2 cellular contexts compared by ENCODE assay signal in the genomic region with DNA sequence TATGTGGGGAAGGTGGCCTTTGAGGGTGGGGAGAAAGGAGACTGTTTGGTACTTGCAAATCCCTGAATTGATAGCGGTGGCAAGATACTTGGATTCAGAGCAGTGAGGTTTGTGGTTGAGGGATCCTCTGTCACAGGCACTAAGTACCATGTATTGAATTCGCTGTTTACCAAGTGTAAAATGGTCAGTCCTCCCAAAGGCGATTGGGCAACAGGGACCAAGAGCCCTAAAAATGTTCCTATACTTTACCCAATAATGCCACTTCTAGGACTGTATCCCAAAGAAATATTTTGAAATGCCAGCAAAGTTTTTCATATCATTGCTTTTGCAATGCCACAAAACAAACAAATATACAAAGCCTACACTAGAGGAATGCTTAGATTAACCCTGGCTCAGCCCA.
TF ChIP-seq lines count a peak whose summit lies in the region.

No MANE protein-coding gene starts in this region.

TF ChIP-seq in A549, 52 proteins besides CTCF, POLR2A, EP300 and RAD21 (continued from another document):
- TF ChIP-seq ZC3H11A (IDR thresholded peaks at IDR 0.05) (no peak), MYC (IDR thresholded peaks at IDR 0.05; ENCODE audit: borderline replicate concordance, low read length) (no peak), MAZ (IDR thresholded peaks at IDR 0.05; ENCODE audit: borderline replicate concordance, low read depth, low read length) (no peak), CBX8 (IDR thresholded peaks at IDR 0.05) (no peak), NPAS2 (CRISPR knock-in tag; IDR thresholded peaks at IDR 0.05; ENCODE audit: borderline replicate concordance) (no peak), JUNB (IDR thresholded peaks at IDR 0.05) (no peak), KDM1A (IDR thresholded peaks at IDR 0.05; ENCODE audit: low read depth) (no peak), ZNF302 (CRISPR knock-in tag; IDR thresholded peaks at IDR 0.05) (no peak), ZSCAN20 (CRISPR knock-in tag; IDR thresholded peaks at IDR 0.05) (no peak), RNF2 (IDR thresholded peaks at IDR 0.05; ENCODE audit: borderline replicate concordance, low read depth) (no peak), SMC3 (IDR thresholded peaks at IDR 0.05) (no peak), HDAC2 (IDR thresholded peaks at IDR 0.05) (no peak), EHF (CRISPR knock-in tag; IDR thresholded peaks at IDR 0.05) (no peak)

TF ChIP-seq in GM23338, 12 proteins besides CTCF, POLR2A, EP300 and RAD21 (continued from another document):
- TF ChIP-seq, protein P1, sequence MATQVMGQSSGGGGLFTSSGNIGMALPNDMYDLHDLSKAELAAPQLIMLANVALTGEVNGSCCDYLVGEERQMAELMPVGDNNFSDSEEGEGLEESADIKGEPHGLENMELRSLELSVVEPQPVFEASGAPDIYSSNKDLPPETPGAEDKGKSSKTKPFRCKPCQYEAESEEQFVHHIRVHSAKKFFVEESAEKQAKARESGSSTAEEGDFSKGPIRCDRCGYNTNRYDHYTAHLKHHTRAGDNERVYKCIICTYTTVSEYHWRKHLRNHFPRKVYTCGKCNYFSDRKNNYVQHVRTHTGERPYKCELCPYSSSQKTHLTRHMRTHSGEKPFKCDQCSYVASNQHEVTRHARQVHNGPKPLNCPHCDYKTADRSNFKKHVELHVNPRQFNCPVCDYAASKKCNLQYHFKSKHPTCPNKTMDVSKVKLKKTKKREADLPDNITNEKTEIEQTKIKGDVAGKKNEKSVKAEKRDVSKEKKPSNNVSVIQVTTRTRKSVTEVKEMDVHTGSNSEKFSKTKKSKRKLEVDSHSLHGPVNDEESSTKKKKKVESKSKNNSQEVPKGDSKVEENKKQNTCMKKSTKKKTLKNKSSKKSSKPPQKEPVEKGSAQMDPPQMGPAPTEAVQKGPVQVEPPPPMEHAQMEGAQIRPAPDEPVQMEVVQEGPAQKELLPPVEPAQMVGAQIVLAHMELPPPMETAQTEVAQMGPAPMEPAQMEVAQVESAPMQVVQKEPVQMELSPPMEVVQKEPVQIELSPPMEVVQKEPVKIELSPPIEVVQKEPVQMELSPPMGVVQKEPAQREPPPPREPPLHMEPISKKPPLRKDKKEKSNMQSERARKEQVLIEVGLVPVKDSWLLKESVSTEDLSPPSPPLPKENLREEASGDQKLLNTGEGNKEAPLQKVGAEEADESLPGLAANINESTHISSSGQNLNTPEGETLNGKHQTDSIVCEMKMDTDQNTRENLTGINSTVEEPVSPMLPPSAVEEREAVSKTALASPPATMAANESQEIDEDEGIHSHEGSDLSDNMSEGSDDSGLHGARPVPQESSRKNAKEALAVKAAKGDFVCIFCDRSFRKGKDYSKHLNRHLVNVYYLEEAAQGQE (IDR thresholded peaks at IDR 0.05; ENCODE audit: unreplicated experiment) = no peak
- TF ChIP-seq EZH2 (IDR thresholded peaks at IDR 0.05; ENCODE audit: low read depth, unreplicated experiment) (no peak), POLR2AphosphoS5 (IDR thresholded peaks at IDR 0.05; ENCODE audit: low read depth) (no peak), STAT1 (IDR thresholded peaks at IDR 0.05; ENCODE audit: unreplicated experiment) (no peak), ZNF114 (CRISPR knock-in tag; IDR thresholded peaks at IDR 0.05) (no peak), JUNB (IDR thresholded peaks at IDR 0.05; ENCODE audit: unreplicated experiment) (no peak)
- TF ChIP-seq, protein P2, sequence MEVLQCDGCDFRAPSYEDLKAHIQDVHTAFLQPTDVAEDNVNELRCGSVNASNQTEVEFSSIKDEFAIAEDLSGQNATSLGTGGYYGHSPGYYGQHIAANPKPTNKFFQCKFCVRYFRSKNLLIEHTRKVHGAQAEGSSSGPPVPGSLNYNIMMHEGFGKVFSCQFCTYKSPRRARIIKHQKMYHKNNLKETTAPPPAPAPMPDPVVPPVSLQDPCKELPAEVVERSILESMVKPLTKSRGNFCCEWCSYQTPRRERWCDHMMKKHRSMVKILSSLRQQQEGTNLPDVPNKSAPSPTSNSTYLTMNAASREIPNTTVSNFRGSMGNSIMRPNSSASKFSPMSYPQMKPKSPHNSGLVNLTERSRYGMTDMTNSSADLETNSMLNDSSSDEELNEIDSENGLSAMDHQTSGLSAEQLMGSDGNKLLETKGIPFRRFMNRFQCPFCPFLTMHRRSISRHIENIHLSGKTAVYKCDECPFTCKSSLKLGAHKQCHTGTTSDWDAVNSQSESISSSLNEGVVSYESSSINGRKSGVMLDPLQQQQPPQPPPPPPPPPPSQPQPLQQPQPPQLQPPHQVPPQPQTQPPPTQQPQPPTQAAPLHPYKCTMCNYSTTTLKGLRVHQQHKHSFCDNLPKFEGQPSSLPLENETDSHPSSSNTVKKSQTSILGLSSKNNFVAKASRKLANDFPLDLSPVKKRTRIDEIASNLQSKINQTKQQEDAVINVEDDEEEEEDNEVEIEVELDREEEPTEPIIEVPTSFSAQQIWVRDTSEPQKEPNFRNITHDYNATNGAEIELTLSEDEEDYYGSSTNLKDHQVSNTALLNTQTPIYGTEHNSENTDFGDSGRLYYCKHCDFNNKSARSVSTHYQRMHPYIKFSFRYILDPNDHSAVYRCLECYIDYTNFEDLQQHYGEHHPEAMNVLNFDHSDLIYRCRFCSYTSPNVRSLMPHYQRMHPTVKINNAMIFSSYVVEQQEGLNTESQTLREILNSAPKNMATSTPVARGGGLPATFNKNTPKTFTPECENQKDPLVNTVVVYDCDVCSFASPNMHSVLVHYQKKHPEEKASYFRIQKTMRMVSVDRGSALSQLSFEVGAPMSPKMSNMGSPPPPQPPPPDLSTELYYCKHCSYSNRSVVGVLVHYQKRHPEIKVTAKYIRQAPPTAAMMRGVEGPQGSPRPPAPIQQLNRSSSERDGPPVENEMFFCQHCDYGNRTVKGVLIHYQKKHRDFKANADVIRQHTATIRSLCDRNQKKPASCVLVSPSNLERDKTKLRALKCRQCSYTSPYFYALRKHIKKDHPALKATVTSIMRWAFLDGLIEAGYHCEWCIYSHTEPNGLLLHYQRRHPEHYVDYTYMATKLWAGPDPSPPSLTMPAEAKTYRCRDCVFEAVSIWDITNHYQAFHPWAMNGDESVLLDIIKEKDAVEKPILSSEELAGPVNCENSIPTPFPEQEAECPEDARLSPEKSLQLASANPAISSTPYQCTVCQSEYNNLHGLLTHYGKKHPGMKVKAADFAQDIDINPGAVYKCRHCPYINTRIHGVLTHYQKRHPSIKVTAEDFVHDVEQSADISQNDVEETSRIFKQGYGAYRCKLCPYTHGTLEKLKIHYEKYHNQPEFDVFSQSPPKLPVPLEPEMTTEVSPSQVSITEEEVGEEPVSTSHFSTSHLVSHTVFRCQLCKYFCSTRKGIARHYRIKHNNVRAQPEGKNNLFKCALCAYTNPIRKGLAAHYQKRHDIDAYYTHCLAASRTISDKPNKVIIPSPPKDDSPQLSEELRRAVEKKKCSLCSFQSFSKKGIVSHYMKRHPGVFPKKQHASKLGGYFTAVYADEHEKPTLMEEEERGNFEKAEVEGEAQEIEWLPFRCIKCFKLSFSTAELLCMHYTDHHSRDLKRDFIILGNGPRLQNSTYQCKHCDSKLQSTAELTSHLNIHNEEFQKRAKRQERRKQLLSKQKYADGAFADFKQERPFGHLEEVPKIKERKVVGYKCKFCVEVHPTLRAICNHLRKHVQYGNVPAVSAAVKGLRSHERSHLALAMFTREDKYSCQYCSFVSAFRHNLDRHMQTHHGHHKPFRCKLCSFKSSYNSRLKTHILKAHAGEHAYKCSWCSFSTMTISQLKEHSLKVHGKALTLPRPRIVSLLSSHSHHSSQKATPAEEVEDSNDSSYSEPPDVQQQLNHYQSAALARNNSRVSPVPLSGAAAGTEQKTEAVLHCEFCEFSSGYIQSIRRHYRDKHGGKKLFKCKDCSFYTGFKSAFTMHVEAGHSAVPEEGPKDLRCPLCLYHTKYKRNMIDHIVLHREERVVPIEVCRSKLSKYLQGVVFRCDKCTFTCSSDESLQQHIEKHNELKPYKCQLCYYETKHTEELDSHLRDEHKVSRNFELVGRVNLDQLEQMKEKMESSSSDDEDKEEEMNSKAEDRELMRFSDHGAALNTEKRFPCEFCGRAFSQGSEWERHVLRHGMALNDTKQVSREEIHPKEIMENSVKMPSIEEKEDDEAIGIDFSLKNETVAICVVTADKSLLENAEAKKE (CRISPR knock-in tag; IDR thresholded peaks at IDR 0.05) = no peak
- TF ChIP-seq, protein P3, sequence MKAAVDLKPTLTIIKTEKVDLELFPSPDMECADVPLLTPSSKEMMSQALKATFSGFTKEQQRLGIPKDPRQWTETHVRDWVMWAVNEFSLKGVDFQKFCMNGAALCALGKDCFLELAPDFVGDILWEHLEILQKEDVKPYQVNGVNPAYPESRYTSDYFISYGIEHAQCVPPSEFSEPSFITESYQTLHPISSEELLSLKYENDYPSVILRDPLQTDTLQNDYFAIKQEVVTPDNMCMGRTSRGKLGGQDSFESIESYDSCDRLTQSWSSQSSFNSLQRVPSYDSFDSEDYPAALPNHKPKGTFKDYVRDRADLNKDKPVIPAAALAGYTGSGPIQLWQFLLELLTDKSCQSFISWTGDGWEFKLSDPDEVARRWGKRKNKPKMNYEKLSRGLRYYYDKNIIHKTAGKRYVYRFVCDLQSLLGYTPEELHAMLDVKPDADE (IDR thresholded peaks at IDR 0.05) = no peak
